1 cellular context compared by ENCODE assay signal in genomic region chr21:37220433-37220980, GRCh38.
TF ChIP-seq lines count a peak whose summit lies in the region.

No MANE protein-coding gene starts in this region.

TF ChIP-seq in H1, 55 proteins besides CTCF, POLR2A, EP300 and RAD21 (continued from another document):
- TF ChIP-seq USF2 (IDR thresholded peaks at IDR 0.05; ENCODE audit: low read length) (no peak), TEAD4 (IDR thresholded peaks at IDR 0.05; ENCODE audit: low read depth, low read length) (no peak), TAF7 (optimal IDR thresholded peaks at IDR 0.05; ENCODE audit: borderline replicate concordance, low read depth, low read length) (no peak), CBX8 (IDR thresholded peaks at IDR 0.05; ENCODE audit: borderline replicate concordance, low read depth, low read length) (no peak), BRCA1 (IDR thresholded peaks at IDR 0.05; ENCODE audit: low read depth, low read length) (no peak), TBP (IDR thresholded peaks at IDR 0.05; ENCODE audit: low read depth, low read length) (no peak), KDM5A (IDR thresholded peaks at IDR 0.05; ENCODE audit: low read length) (no peak), ATF3 (IDR thresholded peaks at IDR 0.05; ENCODE audit: insufficient read depth, low read depth, low read length) (no peak)
